Comparison of ENCODE assay signal across 7 cellular contexts in genomic region chr17:76120658-76121008, GRCh38. TPM values are rescaled to one million over a fixed set of nuclear protein-coding genes. Genes with fewer than 3 reads are reported as not detected.
DNase-seq lines count a peak whose midpoint lies in the region; ATAC-seq and TF ChIP-seq lines count a peak whose summit lies in the region.
"Had no signal": no experiment of that assay in that cellular context is flagged by ENCODE, and none has a peak within 500 bp of the region (broad histone marks: within the 10 kb centered on the region; RNA-seq: fewer than 3 reads in every experiment).

No MANE protein-coding gene starts in this region.

- ATAC-seq in T-helper 17 cell = no peak

- peak overlapping the region; percentile 79 for H3K4me3 Mint-ChIP-seq in T-helper 17 cell
- H3K4me3 Mint-ChIP-seq: HFFc6 had no signal

- TF ChIP-seq POLR2A in breast epithelium (IDR thresholded peaks at IDR 0.05) = no peak

- H3K27ac Mint-ChIP-seq in T-helper 17 cell = peak overlapping the region; percentile 29
- H3K27ac Mint-ChIP-seq: HFFc6 had no signal

- H3K36me3 Mint-ChIP-seq in T-helper 17 cell (ENCODE audit: low read depth) = no peaks in the 10 kb centered on the region

- H3K4me3 ChIP-seq in BLaER1 treated with 17β-estradiol and CSF1 and Interleukin-3, amounts not matched to agents 10 nM and 100 nM = no peak overlapping the region
- H3K4me3 ChIP-seq in breast epithelium = no peak overlapping the region

- no peaks in the 10 kb centered on the region for H3K27me3 Mint-ChIP-seq in T-helper 17 cell

- no peak for TF ChIP-seq CTCF in breast epithelium (IDR thresholded peaks at IDR 0.05)

- no peaks in the 10 kb centered on the region for H4K20me1 ChIP-seq in BLaER1 treated with 17β-estradiol and CSF1 and Interleukin-3, amounts not matched to agents 10 nM and 100 nM

- H3K27me3 ChIP-seq in BLaER1 treated with 17β-estradiol and CSF1 and Interleukin-3, amounts not matched to agents 10 nM and 100 nM = no peaks in the 10 kb centered on the region
- H3K27me3 ChIP-seq in breast epithelium = no peaks in the 10 kb centered on the region

- H3K4me2 ChIP-seq in BLaER1 treated with 17β-estradiol and CSF1 and Interleukin-3, amounts not matched to agents 10 nM and 100 nM = peak overlapping the region in 9 of 11 experiments; percentile 42 to 99 (median 96); a peak in 15 of 22 replicates

- H3K9ac ChIP-seq in BLaER1 treated with 17β-estradiol and CSF1 and Interleukin-3, amounts not matched to agents 10 nM and 100 nM = peak overlapping the region in 5 of 11 experiments; percentile 2 to 54 (median 29); a peak in 4 of 22 replicates

- intact Hi-C loops in breast epithelium (cut with DNase I; ENCODE audit: low total_unique reads) = loop anchor here (1.0 kb wide), 1 partner anchor 154 kb away; no protein-coding TSS in a partner anchor

- 0 out of 22 replicates have a peak overlapping the region, but pooled peaks of 1 of the 11 experiments have one; percentile 90 for H3K27ac ChIP-seq in BLaER1 treated with 17β-estradiol and CSF1 and Interleukin-3, amounts not matched to agents 10 nM and 100 nM
- no peak overlapping the region for H3K27ac ChIP-seq in breast epithelium

- H3K36me3 ChIP-seq in BLaER1 treated with 17β-estradiol and CSF1 and Interleukin-3, amounts not matched to agents 10 nM and 100 nM = no peaks in the 10 kb centered on the region
- H3K36me3 ChIP-seq in breast epithelium = no peaks in the 10 kb centered on the region

- DNase-seq in T-helper 17 cell (no peak), NCI-H1436 treated with DMSO at 0.1 percent for 48 hours (lab: John Stamatoyannopoulos, UW) (no peak), breast epithelium (ENCODE audit: low spot score in 2 of 2) (no peak)
- DNase-seq: foreskin fibroblast, HFFc6 had no signal

- peaks cover 14 to 49% (median 39%) of the 10 kb centered on the region in 10 experiments for H3K4me1 ChIP-seq in BLaER1 treated with 17β-estradiol and CSF1 and Interleukin-3, amounts not matched to agents 10 nM and 100 nM
- H3K4me1 ChIP-seq in breast epithelium = peaks cover 0 to 6% of the 10 kb centered on the region in 2 donors

- no peaks in the 10 kb centered on the region for H3K9me3 ChIP-seq in BLaER1 treated with 17β-estradiol and CSF1 and Interleukin-3, amounts not matched to agents 10 nM and 100 nM (replicated peaks in 1 of 11)
- H3K9me3 ChIP-seq in T-helper 17 cell (ENCODE audit: control insufficient read depth, low read length, poor library complexity, severe bottlenecking) (no peaks in the 10 kb centered on the region), breast epithelium (no peaks in the 10 kb centered on the region)

- H3K4me1 Mint-ChIP-seq in T-helper 17 cell = peaks cover 2% of the 10 kb centered on the region

RNA-seq across cellular contexts. Expression of gene EXOC7, which starts 17.0 kb away (rescaled TPM):
- total RNA-seq in T-helper 17 cell (10 to 100 TPM; 80.7 to 85.3 TPM), breast epithelium (100 to 1,000 TPM in 1 of 3 donors, 10 to 100 TPM in 2; 91.4 to 103 (median 93.9) TPM)

RNA-seq across cellular contexts. Expression of gene FOXJ1, which starts 20.4 kb away (rescaled TPM):
- 1 to 10 TPM; 1.3 to 2.1 TPM for total RNA-seq in T-helper 17 cell
- under 1 TPM in 1 of 3 donors, not detected in 2; 0.15 TPM for total RNA-seq in breast epithelium
- total RNA-seq: HFFc6 had no signal

RNA-seq across cellular contexts. Expression of gene ZACN, which starts 41.7 kb away (rescaled TPM):
- total RNA-seq in T-helper 17 cell = under 1 TPM in 1 of 2 donors, not detected in 1; 0.68 TPM
- total RNA-seq in breast epithelium = not detected
- total RNA-seq: renal cortical epithelial cell had no signal

RNA-seq across cellular contexts. Expression of gene GALR2, which starts 46.1 kb away (rescaled TPM):
- total RNA-seq in T-helper 17 cell = under 1 TPM; 0.55 to 0.96 TPM
- not detected for total RNA-seq in breast epithelium

RNA-seq across cellular contexts. Expression of gene SRP68, which starts 48.3 kb away (rescaled TPM):
- total RNA-seq in T-helper 17 cell (10 to 100 TPM; 80.4 to 89.2 TPM), breast epithelium (10 to 100 TPM; 41.3 to 49.6 (median 48.3) TPM)
